33 cellular contexts compared by ENCODE assay signal in genomic region chr16:23940111-23940510, GRCh38.
"Had no signal": no experiment of that assay in that cellular context is flagged by ENCODE, and none has a peak within 500 bp of the region (broad histone marks: within the 10 kb centered on the region; RNA-seq: fewer than 3 reads in every experiment).

No MANE protein-coding gene starts in this region.

- H3K27me3 ChIP-seq: adrenal gland, body of pancreas had no signal

- DNase-seq: activated CD4-positive, alpha-beta memory T cell treated with anti-CD3 and anti-CD28 coated beads for 36 hours; activated CD4-positive, alpha-beta T cell treated with anti-CD3 and anti-CD28 coated beads for 36 hours; activated CD4-positive, alpha-beta T cell treated with anti-CD3 and anti-CD28 coated beads, Interleukin-2, amount 10 ng/mL, durations not matched to agents 24 days and 14 days; activated CD4-positive, CD25-positive, alpha-beta regulatory T cell; activated CD4-positive, CD25-positive, alpha-beta regulatory T cell treated with anti-CD3 and anti-CD28 coated beads, Interleukin-2, amount 50 U/mL, for 72 hours; activated CD8-positive, alpha-beta memory T cell treated with anti-CD3 and anti-CD28 coated beads, Interleukin-2, amount 10 ng/mL, durations not matched to agents 7 days and 5 days; activated CD8-positive, alpha-beta memory T cell treated with anti-CD3 and anti-CD28 coated beads, Interleukin-2, amount 50 U/mL, for 4 hours; activated CD8-positive, alpha-beta T cell treated with anti-CD3 and anti-CD28 coated beads, Interleukin-2, amount 10 ng/mL, durations not matched to agents 7 days and 5 days; activated effector memory CD4-positive, alpha-beta T cell treated with anti-CD3 and anti-CD28 coated beads, Interleukin-2, amount 50 U/mL, for 16 hours; activated naive CD4-positive, alpha-beta T cell treated with anti-CD3 and anti-CD28 coated beads for 36 hours; activated naive CD8-positive, alpha-beta T cell treated with anti-CD3 and anti-CD28 coated beads for 36 hours; activated naive CD8-positive, alpha-beta T cell treated with anti-CD3 and anti-CD28 coated beads, Interleukin-2, amount 50 U/mL, for 24 hours; activated T-cell treated with anti-CD3 and anti-CD28 coated beads, Interleukin-2, amount 50 U/mL, for 1 hour; activated T-cell treated with anti-CD3 and anti-CD28 coated beads, Interleukin-2, amount 50 U/mL, for 48 hours; adrenal gland; amygdala; aorta; body of pancreas; caudate nucleus; cortex of kidney; dermis blood vessel endothelial cell; effector CD8-positive, alpha-beta T cell; foreskin fibroblast; heart left ventricle; T-helper 1 cell; T-helper 17 cell; T1000; WERI-Rb-1 had no signal

- H3K36me3 ChIP-seq: adrenal gland, heart left ventricle, WERI-Rb-1 had no signal

- H3K27ac ChIP-seq: adrenal gland, body of pancreas, heart left ventricle, WERI-Rb-1 had no signal

- H3K4me3 ChIP-seq: adrenal gland, body of pancreas, heart left ventricle had no signal

- H3K9me3 ChIP-seq: adrenal gland, body of pancreas, heart left ventricle had no signal

- H3K27ac Mint-ChIP-seq: activated CD4-positive, alpha-beta memory T cell treated with anti-CD3 and anti-CD28 coated beads for 36 hours; activated CD4-positive, alpha-beta T cell treated with anti-CD3 and anti-CD28 coated beads for 36 hours; activated CD4-positive, alpha-beta T cell treated with anti-CD3 and anti-CD28 coated beads, Interleukin-2, amount 10 ng/mL, durations not matched to agents 24 days and 14 days; activated CD8-positive, alpha-beta memory T cell treated with anti-CD3 and anti-CD28 coated beads, Interleukin-2, amount 10 ng/mL, durations not matched to agents 7 days and 5 days; activated CD8-positive, alpha-beta T cell treated with anti-CD3 and anti-CD28 coated beads, Interleukin-2, amount 10 ng/mL, durations not matched to agents 7 days and 5 days; activated naive CD4-positive, alpha-beta T cell treated with anti-CD3 and anti-CD28 coated beads for 36 hours; activated naive CD4-positive, alpha-beta T cell treated with anti-CD3 and anti-CD28 coated beads, Interleukin-2, amount 50 U/mL, for 24 hours; activated naive CD8-positive, alpha-beta T cell treated with anti-CD3 and anti-CD28 coated beads for 36 hours; activated naive CD8-positive, alpha-beta T cell treated with anti-CD3 and anti-CD28 coated beads, Interleukin-2, amount 50 U/mL, for 24 hours; activated T-helper 1 cell treated with anti-CD3 and anti-CD28 coated beads, Interleukin-12 subunit alpha, Interleukin-12 subunit beta, Interleukin-2, Interleukin-4 antibody, amounts not matched to agents 30 ng/mL and 10 ng/mL and 1 ng/mL, durations not matched to agents 14 hours and 24 hours and 36 hours; activated T-helper 2 cell treated with anti-CD3 and anti-CD28 coated beads, Interferon-gamma antibody, Interleukin-2, Interleukin-4, amounts not matched to agents 10 μg/mL and 5 μg/mL and 100 μg/mL, durations not matched to agents 14 hours and 24 hours and 36 hours; T-helper 2 cell treated with Interferon-gamma antibody and Interleukin-4, amounts not matched to agents 5 μg/mL and 100 μg/mL, for 36 hours had no signal

- H3K4me3 Mint-ChIP-seq: activated CD4-positive, alpha-beta memory T cell treated with anti-CD3 and anti-CD28 coated beads for 36 hours; activated CD4-positive, alpha-beta T cell treated with anti-CD3 and anti-CD28 coated beads for 36 hours; activated CD4-positive, alpha-beta T cell treated with anti-CD3 and anti-CD28 coated beads, Interleukin-2, amount 10 ng/mL, durations not matched to agents 24 days and 14 days; activated CD8-positive, alpha-beta memory T cell treated with anti-CD3 and anti-CD28 coated beads, Interleukin-2, amount 10 ng/mL, durations not matched to agents 7 days and 5 days; activated CD8-positive, alpha-beta T cell treated with anti-CD3 and anti-CD28 coated beads, Interleukin-2, amount 10 ng/mL, durations not matched to agents 7 days and 5 days; activated naive CD4-positive, alpha-beta T cell treated with anti-CD3 and anti-CD28 coated beads for 36 hours; activated naive CD4-positive, alpha-beta T cell treated with anti-CD3 and anti-CD28 coated beads, Interleukin-2, amount 50 U/mL, for 24 hours; activated naive CD8-positive, alpha-beta T cell treated with anti-CD3 and anti-CD28 coated beads for 36 hours; activated naive CD8-positive, alpha-beta T cell treated with anti-CD3 and anti-CD28 coated beads, Interleukin-2, amount 50 U/mL, for 24 hours; activated T-helper 1 cell treated with anti-CD3 and anti-CD28 coated beads, Interleukin-12 subunit alpha, Interleukin-12 subunit beta, Interleukin-2, Interleukin-4 antibody, amounts not matched to agents 30 ng/mL and 10 ng/mL and 1 ng/mL, durations not matched to agents 14 hours and 24 hours and 36 hours; T-helper 17 cell; T-helper 2 cell treated with Interferon-gamma antibody and Interleukin-4, amounts not matched to agents 5 μg/mL and 100 μg/mL, for 36 hours had no signal

- H3K4me1 ChIP-seq: adrenal gland, body of pancreas had no signal

- H3K27me3 Mint-ChIP-seq: activated CD4-positive, alpha-beta memory T cell treated with anti-CD3 and anti-CD28 coated beads for 36 hours; activated CD4-positive, alpha-beta T cell treated with anti-CD3 and anti-CD28 coated beads for 36 hours; activated CD4-positive, alpha-beta T cell treated with anti-CD3 and anti-CD28 coated beads, Interleukin-2, amount 10 ng/mL, durations not matched to agents 24 days and 14 days; activated CD8-positive, alpha-beta memory T cell treated with anti-CD3 and anti-CD28 coated beads, Interleukin-2, amount 10 ng/mL, durations not matched to agents 7 days and 5 days; activated naive CD4-positive, alpha-beta T cell treated with anti-CD3 and anti-CD28 coated beads, Interleukin-2, amount 50 U/mL, for 24 hours; activated naive CD8-positive, alpha-beta T cell treated with anti-CD3 and anti-CD28 coated beads for 36 hours; activated naive CD8-positive, alpha-beta T cell treated with anti-CD3 and anti-CD28 coated beads, Interleukin-2, amount 50 U/mL, for 24 hours; T-helper 17 cell had no signal

- ATAC-seq: activated CD4-positive, alpha-beta T cell treated with anti-CD3 and anti-CD28 coated beads for 36 hours; activated CD8-positive, alpha-beta memory T cell treated with anti-CD3 and anti-CD28 coated beads, Interleukin-2, amount 10 ng/mL, durations not matched to agents 7 days and 5 days; activated CD8-positive, alpha-beta T cell treated with anti-CD3 and anti-CD28 coated beads, Interleukin-2, amount 10 ng/mL, durations not matched to agents 7 days and 5 days; activated naive CD8-positive, alpha-beta T cell treated with anti-CD3 and anti-CD28 coated beads, Interleukin-2, amount 50 U/mL, for 24 hours; body of pancreas; esophagus mucosa; heart left ventricle; T-helper 17 cell had no signal

- H3K9me3 Mint-ChIP-seq: activated CD4-positive, alpha-beta memory T cell treated with anti-CD3 and anti-CD28 coated beads for 36 hours; activated CD4-positive, alpha-beta T cell treated with anti-CD3 and anti-CD28 coated beads, Interleukin-2, amount 10 ng/mL, durations not matched to agents 24 days and 14 days; activated naive CD4-positive, alpha-beta T cell treated with anti-CD3 and anti-CD28 coated beads for 36 hours; activated naive CD4-positive, alpha-beta T cell treated with anti-CD3 and anti-CD28 coated beads, Interleukin-2, amount 50 U/mL, for 24 hours; activated naive CD8-positive, alpha-beta T cell treated with anti-CD3 and anti-CD28 coated beads, Interleukin-2, amount 50 U/mL, for 24 hours; activated T-helper 1 cell treated with anti-CD3 and anti-CD28 coated beads, Interleukin-12 subunit alpha, Interleukin-12 subunit beta, Interleukin-2, Interleukin-4 antibody, amounts not matched to agents 30 ng/mL and 10 ng/mL and 1 ng/mL, durations not matched to agents 14 hours and 24 hours and 36 hours; activated T-helper 2 cell treated with anti-CD3 and anti-CD28 coated beads, Interferon-gamma antibody, Interleukin-2, Interleukin-4, amounts not matched to agents 10 μg/mL and 5 μg/mL and 100 μg/mL, durations not matched to agents 14 hours and 24 hours and 36 hours; T-helper 2 cell treated with Interferon-gamma antibody and Interleukin-4, amounts not matched to agents 5 μg/mL and 100 μg/mL, for 36 hours had no signal
